8 cellular contexts compared by ENCODE assay signal in genomic region chr2:171159326-171160118, GRCh38. TPM values are rescaled to one million over a fixed set of nuclear protein-coding genes. Genes with fewer than 3 reads are reported as not detected.
DNase-seq lines count a peak whose midpoint lies in the region; ATAC-seq and TF ChIP-seq lines count a peak whose summit lies in the region.

No MANE protein-coding gene starts in this region.

- peak overlapping the region; percentile 95 for H3K27ac Mint-ChIP-seq in activated T-helper 2 cell treated with anti-CD3 and anti-CD28 coated beads, Interferon-gamma antibody, Interleukin-2, Interleukin-4, amounts not matched to agents 10 μg/mL and 5 μg/mL and 100 μg/mL, durations not matched to agents 14 hours and 24 hours and 36 hours
- H3K27ac Mint-ChIP-seq in natural killer cell treated with Interleukin-12 subunit alpha and Interleukin-12 subunit beta and Interleukin-15 and Interleukin-18, amount 100 ng/mL, for 72 hours, result peak overlapping the region; percentile 76 to 93

- peak overlapping the region; percentile 74 for H3K4me3 ChIP-seq in A673 (ENCODE audit: low read depth, low read length, poor library complexity, severe bottlenecking)
- peak overlapping the region; percentile 92 for H3K4me3 ChIP-seq in PC-3 (ENCODE audit: low read length)

- TF ChIP-seq CTCF in A673 (conservative IDR thresholded peaks at IDR 0.05; ENCODE audit: low read depth, low read length), result peak; percentile 68
- TF ChIP-seq CTCF in GM13976 (IDR thresholded peaks at IDR 0.05; ENCODE audit: borderline replicate concordance, control extremely low read depth, extremely low read depth, insufficient read depth, missing control alignments), result peak; percentile 48
- peak; percentile 65 for TF ChIP-seq CTCF in PC-3 (conservative IDR thresholded peaks at IDR 0.05; ENCODE audit: low read depth, low read length)

- peaks cover 58% of the 10 kb centered on the region for H3K79me2 ChIP-seq in PC-3 (ENCODE audit: low read length)

- no peaks in the 10 kb centered on the region for H3K36me3 ChIP-seq in A673 (ENCODE audit: insufficient read depth, low read length, poor library complexity, severe bottlenecking)
- H3K36me3 ChIP-seq in PC-3 (ENCODE audit: low read depth, low read length), result no peaks in the 10 kb centered on the region

- H3K4me1 ChIP-seq in A673 (ENCODE audit: insufficient read depth, low read length, poor library complexity, severe bottlenecking), result peaks cover 62% of the 10 kb centered on the region
- H3K4me1 ChIP-seq in PC-3 (ENCODE audit: insufficient read depth, low read length), result peaks cover 18% of the 10 kb centered on the region

- peak overlapping the region; percentile 92 for H3K9ac ChIP-seq in PC-3 (ENCODE audit: low read length)

- no peaks in the 10 kb centered on the region for H3F3A ChIP-seq in PC-3 (ENCODE audit: low read length, unreplicated experiment)

- CTCF ChIA-PET in A673 (lab: Charles Lee), result interaction anchor here (0.5 kb wide), 1 partner anchor 196 kb away, joined by 3 read pairs; no protein-coding TSS in a partner anchor
- CTCF ChIA-PET in PC-3 (lab: Charles Lee), result interaction anchor here (0.7 to 2.3 kb wide), 3 partner anchors 187 to 257 kb away, joined by 3 to 6 read pairs (median 4); no protein-coding TSS in a partner anchor

- H3K9me2 ChIP-seq in PC-3 (replicated peaks; ENCODE audit: low read length), result no peaks in the 10 kb centered on the region

- H3K27me3 ChIP-seq in A673 (replicated peaks; ENCODE audit: insufficient read depth, low read depth, low read length, poor library complexity), result no peaks in the 10 kb centered on the region
- no peaks in the 10 kb centered on the region for H3K27me3 ChIP-seq in PC-3 (ENCODE audit: low read length)

- intact Hi-C loops in A673 (cut with micrococcal nuclease; ENCODE audit: unreplicated experiment) (loop anchor here (1.0 to 5.0 kb wide), 3 partner anchors 186 to 273 kb away; partner anchors contain the start of genes DCAF17 and METTL8), PC-3 (cut with micrococcal nuclease) (loop anchor here (1.0 to 10.0 kb wide), 4 partner anchors 72 to 186 kb away; no protein-coding TSS in a partner anchor)
- intact Hi-C loops in activated T-helper 2 cell treated with anti-CD3 and anti-CD28 coated beads, Interferon-gamma antibody, Interleukin-2, Interleukin-4, amounts not matched to agents 10 μg/mL and 5 μg/mL and 100 μg/mL, durations not matched to agents 14 hours and 24 hours and 36 hours (cut with micrococcal nuclease), result loop anchor here (1.0 to 5.0 kb wide), 8 partner anchors 19 to 275 kb away; partner anchors contain the start of genes DCAF17 and GORASP2

- POLR2A ChIA-PET in A673 (lab: Charles Lee; ENCODE audit: low non-redundant PET) (interaction anchor here (0.7 kb wide), 1 partner anchor 167 kb away, joined by 6 read pairs; no protein-coding TSS in a partner anchor), PC-3 (lab: Charles Lee; ENCODE audit: unreplicated experiment) (no interaction called here)

- peak overlapping the region; percentile 64 for H2AFZ ChIP-seq in PC-3 (ENCODE audit: low read length)

- H3K4me1 Mint-ChIP-seq in activated T-helper 2 cell treated with anti-CD3 and anti-CD28 coated beads, Interferon-gamma antibody, Interleukin-2, Interleukin-4, amounts not matched to agents 10 μg/mL and 5 μg/mL and 100 μg/mL, durations not matched to agents 14 hours and 24 hours and 36 hours (ENCODE audit: low read depth), result peaks cover 65% of the 10 kb centered on the region
- H3K4me1 Mint-ChIP-seq in natural killer cell treated with Interleukin-12 subunit alpha and Interleukin-12 subunit beta and Interleukin-15 and Interleukin-18, amount 100 ng/mL, for 72 hours (ENCODE audit: low read depth in 2 of 2), result peaks cover 36 to 41% of the 10 kb centered on the region in 2 donors

- H3K4me3 Mint-ChIP-seq in activated T-helper 2 cell treated with anti-CD3 and anti-CD28 coated beads, Interferon-gamma antibody, Interleukin-2, Interleukin-4, amounts not matched to agents 10 μg/mL and 5 μg/mL and 100 μg/mL, durations not matched to agents 14 hours and 24 hours and 36 hours (ENCODE audit: low read depth), result peak overlapping the region; percentile 98
- H3K4me3 Mint-ChIP-seq in natural killer cell treated with Interleukin-12 subunit alpha and Interleukin-12 subunit beta and Interleukin-15 and Interleukin-18, amount 100 ng/mL, for 72 hours, result peak overlapping the region; percentile 90

- peak overlapping the region; percentile 99 for H3K27ac ChIP-seq in A673 (ENCODE audit: low read depth, low read length, poor library complexity, severe bottlenecking)
- H3K27ac ChIP-seq in PC-3 (ENCODE audit: low read length), result peak overlapping the region; percentile 28

- H3K9me3 ChIP-seq in A673 (ENCODE audit: low read depth, low read length, poor library complexity, severe bottlenecking) (no peaks in the 10 kb centered on the region), PC-3 (ENCODE audit: low read length) (no peaks in the 10 kb centered on the region)

- H3K27me3 Mint-ChIP-seq in activated T-helper 2 cell treated with anti-CD3 and anti-CD28 coated beads, Interferon-gamma antibody, Interleukin-2, Interleukin-4, amounts not matched to agents 10 μg/mL and 5 μg/mL and 100 μg/mL, durations not matched to agents 14 hours and 24 hours and 36 hours (ENCODE audit: low read depth), result no peaks in the 10 kb centered on the region
- H3K27me3 Mint-ChIP-seq in natural killer cell treated with Interleukin-12 subunit alpha and Interleukin-12 subunit beta and Interleukin-15 and Interleukin-18, amount 100 ng/mL, for 72 hours, result peaks cover under 1 to 3% of the 10 kb centered on the region in 2 donors

- peaks cover 5% of the 10 kb centered on the region for H3K36me3 Mint-ChIP-seq in activated T-helper 2 cell treated with anti-CD3 and anti-CD28 coated beads, Interferon-gamma antibody, Interleukin-2, Interleukin-4, amounts not matched to agents 10 μg/mL and 5 μg/mL and 100 μg/mL, durations not matched to agents 14 hours and 24 hours and 36 hours (ENCODE audit: low read depth)
- H3K36me3 Mint-ChIP-seq in natural killer cell treated with Interleukin-12 subunit alpha and Interleukin-12 subunit beta and Interleukin-15 and Interleukin-18, amount 100 ng/mL, for 72 hours, result no peaks in the 10 kb centered on the region

- H3K4me2 ChIP-seq in PC-3 (ENCODE audit: low read length), result peak overlapping the region; percentile 89

- no peaks in the 10 kb centered on the region for H3K9me3 Mint-ChIP-seq in activated T-helper 2 cell treated with anti-CD3 and anti-CD28 coated beads, Interferon-gamma antibody, Interleukin-2, Interleukin-4, amounts not matched to agents 10 μg/mL and 5 μg/mL and 100 μg/mL, durations not matched to agents 14 hours and 24 hours and 36 hours
- no peaks in the 10 kb centered on the region for H3K9me3 Mint-ChIP-seq in natural killer cell treated with Interleukin-12 subunit alpha and Interleukin-12 subunit beta and Interleukin-15 and Interleukin-18, amount 100 ng/mL, for 72 hours

- in situ Hi-C loops in GM13976 (cut with MboI; ENCODE audit: low sequenced_read_pairs, unreplicated experiment), result loop anchor here (5.0 to 10.0 kb wide), 2 partner anchors 155 to 258 kb away; no protein-coding TSS in a partner anchor

- peak; percentile 8 for ATAC-seq in HG03439 (IDR thresholded peaks at IDR 0.05; ENCODE audit: unreplicated experiment)
- peak; percentile 19 for ATAC-seq in PC-3
- ATAC-seq in natural killer cell treated with Interleukin-12 subunit alpha and Interleukin-12 subunit beta and Interleukin-15 and Interleukin-18, amount 100 ng/mL, for 72 hours, result peak; percentile 26 to 42

- DNase-seq in A673 (ENCODE audit: low spot score) (peak; percentile 74), GM13976 (ENCODE audit: low spot score) (peak; percentile 49), PC-3 (peak; percentile 56), fibroblast of peridontal ligament (ENCODE audit: extremely low read depth) (peak; percentile 82)
- DNase-seq in activated T-helper 2 cell treated with anti-CD3 and anti-CD28 coated beads, Interferon-gamma antibody, Interleukin-2, Interleukin-4, amounts not matched to agents 10 μg/mL and 5 μg/mL and 100 μg/mL, durations not matched to agents 14 hours and 24 hours and 36 hours (ENCODE audit: low spot score), result peak; percentile 40
- peak; percentile 69 for DNase-seq in natural killer cell treated with Interleukin-12 subunit alpha and Interleukin-12 subunit beta and Interleukin-15 and Interleukin-18, amount 100 ng/mL, for 72 hours (ENCODE audit: low spot score)
- DNase-seq in stimulated activated naive CD4-positive, alpha-beta T cell (lab: John Stamatoyannopoulos, UW), result peak; percentile 59 to 86 (median 72)

- peaks cover 43% of the 10 kb centered on the region for H4K20me1 ChIP-seq in PC-3 (ENCODE audit: low read length)

- no TSS peak for BruUV-seq in A673 (replicated peaks; lab: Mats Ljungman, UMichigan)
- no TSS peak for BruUV-seq in PC-3 (replicated peaks; lab: Mats Ljungman, UMichigan)

RNA-seq across cellular contexts. Expression of gene TLK1, which starts 1.2 kb away (rescaled TPM):
- total RNA-seq in A673 (2021) (79.1 and 86.8 TPM in 2 replicates), PC-3 (2014; rRNA removed) (10.1 and 17.6 TPM in 2 replicates)
- 81.7 and 86.1 TPM in 2 replicates for total RNA-seq in activated T-helper 2 cell treated with anti-CD3 and anti-CD28 coated beads, Interferon-gamma antibody, Interleukin-2, Interleukin-4, amounts not matched to agents 10 μg/mL and 5 μg/mL and 100 μg/mL, durations not matched to agents 14 hours and 24 hours and 36 hours
- 10 to 100 TPM; 59.5 to 76.3 TPM for total RNA-seq in natural killer cell treated with Interleukin-12 subunit alpha and Interleukin-12 subunit beta and Interleukin-15 and Interleukin-18, amount 100 ng/mL, for 72 hours

Comparison
In these comparisons a context has a peak if more than half of its experiments do, and no peak if none do; other contexts are left out.
1. Peak in every context shown above with its lines: DNase-seq, ATAC-seq, H3K4me3 ChIP-seq and H3K27ac ChIP-seq.